ENCODE assay signal across 11 cellular contexts in the genomic region with DNA sequence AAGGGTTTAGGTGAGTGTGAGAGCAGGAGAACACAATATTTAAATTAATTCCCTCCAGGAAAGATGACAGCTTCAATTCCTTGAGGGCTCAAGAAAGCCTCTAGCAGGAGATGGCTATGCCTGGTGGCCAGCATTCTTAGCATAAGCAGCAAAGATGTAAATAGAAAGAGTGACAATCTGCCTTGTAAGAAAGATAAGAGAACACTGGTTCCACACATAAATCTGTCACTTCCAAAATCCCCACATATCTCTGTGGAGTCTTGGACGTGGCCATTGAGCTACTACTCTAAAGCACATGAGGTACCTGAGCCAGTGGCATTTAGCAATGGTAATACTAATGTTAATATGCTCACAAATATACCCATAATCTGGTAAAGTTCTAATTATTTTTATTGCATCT. TPM values are rescaled to one million over a fixed set of nuclear protein-coding genes. Genes with fewer than 3 reads are reported as not detected.
"Had no signal": no experiment of that assay in that cellular context is flagged by ENCODE, and none has a peak within 500 bp of the region (broad histone marks: within the 10 kb centered on the region; RNA-seq: fewer than 3 reads in every experiment).

No MANE protein-coding gene starts in this region.

- H3K9me3 Mint-ChIP-seq: H9 had no signal

- H3K27ac Mint-ChIP-seq: H9, HFFc6 had no signal

- H3K9me3 ChIP-seq: HAP-1 had no signal

- H3K36me3 ChIP-seq: HAP-1 had no signal

- H3K27ac ChIP-seq: GM23248 had no signal

- H3K4me3 Mint-ChIP-seq: H9, HFFc6 had no signal

- H3K4me1 ChIP-seq: HAP-1 had no signal

- H3K4me3 ChIP-seq: GM23248, HAP-1 had no signal

- FAIRE-seq: H1, H54 had no signal

- H3K4me1 Mint-ChIP-seq: H9 had no signal

- DNase-seq: GM23248, GOT3, H7, H9, HCEC 1CT, HFFc6 had no signal

- H2AFZ ChIP-seq: GM23248 had no signal

- ATAC-seq: HCT116 had no signal

- H3K9ac ChIP-seq: GM23248 had no signal

RNA-seq across cellular contexts. Expression of a gene that starts 29.2 kb away (rescaled TPM):
- total RNA-seq: GM23248, H1, H4, H7, H9, HFFc6 had no signal
- polyA plus RNA-seq: GM23248, H1 had no signal

RNA-seq across cellular contexts. Expression of a gene that starts 34.7 kb away (rescaled TPM):
- total RNA-seq: GM23248, H1, H4, H7, H9, HFFc6 had no signal
- polyA plus RNA-seq: GM23248, H1 had no signal
